ENCODE assay signal across 17 cellular contexts in the genomic region with DNA sequence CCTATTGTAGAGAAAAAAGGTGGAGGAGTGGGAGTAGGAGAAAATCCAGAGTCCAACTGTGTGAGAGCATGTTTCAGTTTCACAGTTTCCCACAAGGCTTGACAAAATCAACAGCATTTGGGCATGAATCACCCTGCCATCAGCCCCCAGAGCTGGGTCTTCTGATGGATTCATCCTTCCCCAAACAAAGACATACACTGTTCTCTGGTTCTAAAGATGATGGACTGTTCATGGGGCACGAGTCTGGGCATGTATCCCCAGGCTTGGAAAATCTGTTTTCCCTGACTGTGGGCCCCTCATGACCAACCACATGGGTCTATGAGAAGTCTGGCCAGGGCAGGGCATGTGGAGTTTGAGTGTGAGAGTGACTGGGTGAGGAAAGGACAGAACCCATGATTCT.
"Had no signal": no experiment of that assay in that cellular context is flagged by ENCODE, and none has a peak within 500 bp of the region (broad histone marks: within the 10 kb centered on the region; RNA-seq: fewer than 3 reads in every experiment).

No MANE protein-coding gene starts in this region.

- H3K27ac ChIP-seq: psoas muscle, sigmoid colon had no signal

- H3K4me1 Mint-ChIP-seq: immature natural killer cell had no signal

- DNase-seq: activated CD4-positive, alpha-beta T cell treated with anti-CD3 and anti-CD28 coated beads for 1 hour; activated CD8-positive, alpha-beta memory T cell treated with anti-CD3 and anti-CD28 coated beads, Interleukin-2, amount 50 U/mL, for 4 hours; activated CD8-positive, alpha-beta T cell treated with anti-CD3 and anti-CD28 coated beads for 36 hours; activated naive CD4-positive, alpha-beta T cell; effector memory CD4-positive, alpha-beta T cell; erythroblast; glutamatergic neuron; immature natural killer cell; left colon; psoas muscle; sigmoid colon; stimulated activated CD4-positive, alpha-beta T cell treated with anti-CD3 and anti-CD28 coated beads, Interleukin-12 subunit alpha, Interleukin-12 subunit beta, amount 100 ng/mL, for 4 hours; stimulated activated naive CD4-positive, alpha-beta T cell; T-helper 9 cell had no signal

- H3K4me3 ChIP-seq: psoas muscle, sigmoid colon had no signal

- ATAC-seq: activated CD8-positive, alpha-beta T cell treated with anti-CD3 and anti-CD28 coated beads for 36 hours; left colon; psoas muscle had no signal

- H3K27me3 Mint-ChIP-seq: activated CD8-positive, alpha-beta T cell treated with anti-CD3 and anti-CD28 coated beads for 36 hours had no signal

- H3K4me3 Mint-ChIP-seq: activated CD8-positive, alpha-beta T cell treated with anti-CD3 and anti-CD28 coated beads for 36 hours; activated T-helper 1 cell treated with anti-CD3 and anti-CD28 coated beads, Interleukin-12 subunit alpha, Interleukin-12 subunit beta, Interleukin-2, Interleukin-4 antibody, amounts not matched to agents 30 ng/mL and 10 ng/mL and 1 ng/mL, durations not matched to agents 14 hours and 24 hours and 36 hours; immature natural killer cell; nephron; type B pancreatic cell had no signal

- H3K9me3 Mint-ChIP-seq: activated CD8-positive, alpha-beta T cell treated with anti-CD3 and anti-CD28 coated beads for 36 hours; nephron had no signal

- H3K9me3 ChIP-seq: psoas muscle, sigmoid colon had no signal

- H3K27me3 ChIP-seq: sigmoid colon had no signal

- H3K36me3 ChIP-seq: sigmoid colon had no signal

- H3K4me1 ChIP-seq: psoas muscle, sigmoid colon had no signal

- H3K27ac Mint-ChIP-seq: activated CD8-positive, alpha-beta T cell treated with anti-CD3 and anti-CD28 coated beads for 36 hours; activated T-helper 1 cell treated with anti-CD3 and anti-CD28 coated beads, Interleukin-12 subunit alpha, Interleukin-12 subunit beta, Interleukin-2, Interleukin-4 antibody, amounts not matched to agents 30 ng/mL and 10 ng/mL and 1 ng/mL, durations not matched to agents 14 hours and 24 hours and 36 hours; immature natural killer cell; nephron; type B pancreatic cell had no signal

- H3K36me3 Mint-ChIP-seq: type B pancreatic cell had no signal
